Comparison of ENCODE assay signal across 8 cellular contexts in the genomic region with DNA sequence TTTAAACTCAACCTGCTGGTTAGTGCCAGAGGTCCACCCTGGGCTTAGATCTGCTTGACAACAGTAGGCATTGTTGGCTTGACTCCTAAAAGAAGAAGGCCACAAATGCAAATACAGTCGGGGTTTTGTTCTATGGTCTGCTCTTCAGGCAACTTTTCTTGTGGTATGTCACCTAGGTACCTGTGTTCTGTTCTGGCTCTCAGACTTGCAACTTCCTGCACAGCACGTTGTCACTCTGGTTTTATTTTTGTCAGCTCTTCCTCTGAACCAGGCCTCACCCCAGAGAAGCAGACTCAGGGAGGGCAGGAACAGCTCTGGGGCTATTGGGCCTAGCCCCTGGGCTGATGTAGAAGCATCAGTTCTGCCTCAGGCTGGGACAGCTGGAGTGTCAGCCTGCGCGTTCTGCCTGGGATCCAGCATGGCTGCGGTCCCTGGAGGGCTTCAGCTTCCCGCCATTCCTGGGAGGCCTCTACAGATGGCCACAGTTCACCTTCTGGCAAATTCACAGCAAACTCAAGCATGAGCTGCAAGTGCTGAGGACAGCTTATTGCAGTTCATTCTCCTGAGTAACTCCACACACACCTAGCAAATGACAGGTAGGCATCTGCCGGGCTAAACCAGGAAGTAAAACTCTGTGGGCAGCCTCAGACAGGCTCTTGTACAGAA. TPM values are rescaled to one million over a fixed set of nuclear protein-coding genes. Genes with fewer than 3 reads are reported as not detected.
DNase-seq lines count a peak whose midpoint lies in the region; ATAC-seq and FAIRE-seq lines count a peak whose summit lies in the region.

No MANE protein-coding gene starts in this region.

- DNase-seq in NK-92 treated with Interleukin-12 subunit alpha and Interleukin-12 subunit beta, amount 100 ng/mL, for 24 hours (lab: John Stamatoyannopoulos, UW), result peak; percentile 52
- DNase-seq in NK-92 (lab: John Stamatoyannopoulos, UW; ENCODE audit: unreplicated experiment), result no peak
- DNase-seq in T-helper 22 cell (ENCODE audit: low read depth), result peak; percentile 28
- no peak for DNase-seq in NCI-H2227 treated with DMSO at 0.1 percent for 48 hours (lab: John Stamatoyannopoulos, UW)
- no peak for DNase-seq in frontal cortex (ENCODE audit: low spot score in 2 of 2)

- no peak for FAIRE-seq in frontal cortex (lab: Jason Lieb, UNC)

- peak overlapping the region; percentile 56 for H3K27ac ChIP-seq in temporal lobe (ENCODE audit: low read depth, low read length)

- ATAC-seq in HG02981 (IDR thresholded peaks at IDR 0.05; ENCODE audit: unreplicated experiment) (peak; percentile 46), esophagus mucosa (peak; percentile 58)

RNA-seq across cellular contexts. Expression of a gene that starts 11.0 kb away (rescaled TPM):
- total RNA-seq in esophagus mucosa (144 TPM), temporal lobe (34.2 TPM), frontal cortex (46.9 TPM)

RNA-seq across cellular contexts. Expression of a gene that starts 58.3 kb away (rescaled TPM):
- 12.6 TPM for total RNA-seq in esophagus mucosa
- total RNA-seq in temporal lobe, result 42.8 TPM
- total RNA-seq in frontal cortex, result 67.3 TPM

RNA-seq across cellular contexts. Expression of a gene that starts 58.7 kb away (rescaled TPM):
- total RNA-seq in esophagus mucosa (38.8 TPM), temporal lobe (109 TPM), frontal cortex (188 TPM)

Comparison
In these comparisons a context has a peak if more than half of its experiments do, and no peak if none do; other contexts are left out.
1. DNase-seq: peak in NK-92 treated with Interleukin-12 subunit alpha and Interleukin-12 subunit beta, amount 100 ng/mL, for 24 hours (single experiment) and T-helper 22 cell (single experiment); none in NK-92 (single experiment), NCI-H2227 treated with DMSO at 0.1 percent for 48 hours (single experiment) and frontal cortex (0 of 2).